ENCODE assay signal across 26 cellular contexts in genomic region chr4:14607578-14607977, GRCh38.
DNase-seq lines count a peak whose midpoint lies in the region; ATAC-seq and TF ChIP-seq lines count a peak whose summit lies in the region.
"Had no signal": no experiment of that assay in that cellular context is flagged by ENCODE, and none has a peak within 500 bp of the region (broad histone marks: within the 10 kb centered on the region; RNA-seq: fewer than 3 reads in every experiment).

No MANE protein-coding gene starts in this region.

- no peaks in the 10 kb centered on the region for H3K79me2 ChIP-seq in osteoblast (ENCODE audit: insufficient read depth, low read length)

- no peaks in the 10 kb centered on the region for H3K36me3 Mint-ChIP-seq in activated CD8-positive, alpha-beta T cell treated with anti-CD3 and anti-CD28 coated beads, Interleukin-2, amount 10 ng/mL, durations not matched to agents 7 days and 5 days (ENCODE audit: low read depth)
- no peaks in the 10 kb centered on the region for H3K36me3 Mint-ChIP-seq in activated CD4-positive, alpha-beta memory T cell treated with anti-CD3 and anti-CD28 coated beads for 36 hours
- H3K36me3 Mint-ChIP-seq: brain had no signal

- no peaks in the 10 kb centered on the region for H3K9me3 Mint-ChIP-seq in activated CD8-positive, alpha-beta T cell treated with anti-CD3 and anti-CD28 coated beads, Interleukin-2, amount 10 ng/mL, durations not matched to agents 7 days and 5 days (ENCODE audit: insufficient read depth)
- H3K9me3 Mint-ChIP-seq in activated CD4-positive, alpha-beta memory T cell treated with anti-CD3 and anti-CD28 coated beads for 36 hours: no peaks in the 10 kb centered on the region
- H3K9me3 Mint-ChIP-seq: activated CD8-positive, alpha-beta T cell treated with anti-CD3 and anti-CD28 coated beads for 36 hours; activated naive CD8-positive, alpha-beta T cell treated with anti-CD3 and anti-CD28 coated beads, Interleukin-2, amount 50 U/mL, for 24 hours; brain had no signal

- H4K20me1 ChIP-seq in osteoblast (ENCODE audit: insufficient read depth, low read length): no peaks in the 10 kb centered on the region

- intact Hi-C loops in activated CD4-positive, alpha-beta memory T cell treated with anti-CD3 and anti-CD28 coated beads for 36 hours (cut with micrococcal nuclease): no loop called here

- POLR2A ChIA-PET in activated CD8-positive, alpha-beta T cell treated with anti-CD3 and anti-CD28 coated beads, Interleukin-2, amount 10 ng/mL, durations not matched to agents 7 days and 5 days (lab: Charles Lee): no interaction called here
- POLR2A ChIA-PET in activated CD4-positive, alpha-beta memory T cell treated with anti-CD3 and anti-CD28 coated beads for 36 hours (lab: Charles Lee): no interaction called here

- H3K4me1 ChIP-seq in RWPE2 (ENCODE audit: insufficient read depth, poor library complexity, severe bottlenecking) (peaks cover 2% of the 10 kb centered on the region), osteoblast (ENCODE audit: insufficient read depth, low read length) (peaks cover 4% of the 10 kb centered on the region)
- H3K4me1 ChIP-seq: colonic mucosa, HAP-1, psoas muscle had no signal

- H3K27ac ChIP-seq in RWPE2 (ENCODE audit: poor library complexity, severe bottlenecking) (no peak overlapping the region), osteoblast (ENCODE audit: low read depth, low read length) (no peak overlapping the region)
- H3K27ac ChIP-seq: C4-2B, colonic mucosa, psoas muscle, skin epidermis had no signal

- CTCF ChIA-PET in activated CD8-positive, alpha-beta T cell treated with anti-CD3 and anti-CD28 coated beads, Interleukin-2, amount 10 ng/mL, durations not matched to agents 7 days and 5 days (lab: Charles Lee): no interaction called here
- CTCF ChIA-PET in activated CD4-positive, alpha-beta memory T cell treated with anti-CD3 and anti-CD28 coated beads for 36 hours (lab: Charles Lee): no interaction called here

- no peaks in the 10 kb centered on the region for H3K27me3 Mint-ChIP-seq in activated CD8-positive, alpha-beta T cell treated with anti-CD3 and anti-CD28 coated beads, Interleukin-2, amount 10 ng/mL, durations not matched to agents 7 days and 5 days (ENCODE audit: low read depth)
- H3K27me3 Mint-ChIP-seq in activated CD4-positive, alpha-beta memory T cell treated with anti-CD3 and anti-CD28 coated beads for 36 hours: no peaks in the 10 kb centered on the region
- H3K27me3 Mint-ChIP-seq: activated CD8-positive, alpha-beta T cell treated with anti-CD3 and anti-CD28 coated beads for 36 hours; brain had no signal

- H3K4me3 Mint-ChIP-seq in activated CD8-positive, alpha-beta T cell treated with anti-CD3 and anti-CD28 coated beads, Interleukin-2, amount 10 ng/mL, durations not matched to agents 7 days and 5 days: no peak overlapping the region
- no peak overlapping the region for H3K4me3 Mint-ChIP-seq in activated CD4-positive, alpha-beta memory T cell treated with anti-CD3 and anti-CD28 coated beads for 36 hours
- H3K4me3 Mint-ChIP-seq: activated CD8-positive, alpha-beta T cell treated with anti-CD3 and anti-CD28 coated beads for 36 hours; activated naive CD8-positive, alpha-beta T cell treated with anti-CD3 and anti-CD28 coated beads, Interleukin-2, amount 50 U/mL, for 24 hours; brain had no signal

- peak; percentile 87 for ATAC-seq in RWPE2 (ENCODE audit: low read depth)
- ATAC-seq in activated CD8-positive, alpha-beta T cell treated with anti-CD3 and anti-CD28 coated beads, Interleukin-2, amount 10 ng/mL, durations not matched to agents 7 days and 5 days: no peak
- ATAC-seq: activated CD8-positive, alpha-beta T cell treated with anti-CD3 and anti-CD28 coated beads for 36 hours; activated naive CD8-positive, alpha-beta T cell treated with anti-CD3 and anti-CD28 coated beads, Interleukin-2, amount 50 U/mL, for 24 hours; esophagus mucosa; psoas muscle had no signal

- no peaks in the 10 kb centered on the region for H3K4me1 Mint-ChIP-seq in activated CD8-positive, alpha-beta T cell treated with anti-CD3 and anti-CD28 coated beads, Interleukin-2, amount 10 ng/mL, durations not matched to agents 7 days and 5 days (ENCODE audit: low read depth)
- no peaks in the 10 kb centered on the region for H3K4me1 Mint-ChIP-seq in activated CD4-positive, alpha-beta memory T cell treated with anti-CD3 and anti-CD28 coated beads for 36 hours (ENCODE audit: low read depth)
- H3K4me1 Mint-ChIP-seq: activated naive CD8-positive, alpha-beta T cell treated with anti-CD3 and anti-CD28 coated beads, Interleukin-2, amount 50 U/mL, for 24 hours; brain had no signal

- H3K4me2 ChIP-seq in osteoblast (ENCODE audit: insufficient read depth, low read length): no peak overlapping the region

- no peak overlapping the region for H3K4me3 ChIP-seq in RWPE2 (ENCODE audit: severe bottlenecking)
- H3K4me3 ChIP-seq in osteoblast (ENCODE audit: insufficient read depth, low read length): no peak overlapping the region
- H3K4me3 ChIP-seq in MG63: no peak overlapping the region
- H3K4me3 ChIP-seq: colonic mucosa, HAP-1, psoas muscle, skin epidermis had no signal

- no peaks in the 10 kb centered on the region for H3K27me3 ChIP-seq in RWPE2 (ENCODE audit: insufficient read depth, poor library complexity, severe bottlenecking)
- H3K27me3 ChIP-seq in osteoblast (ENCODE audit: insufficient read depth, low read length): no peaks in the 10 kb centered on the region
- no peaks in the 10 kb centered on the region for H3K27me3 ChIP-seq in MG63
- H3K27me3 ChIP-seq: colonic mucosa had no signal

- DNase-seq in EL (peak; percentile 59), RWPE2 (ENCODE audit: low spot score) (no peak), fibroblast of gingiva (ENCODE audit: low read depth) (peak; percentile 50), osteoblast (ENCODE audit: insufficient read length, low spot score, missing footprints) (peak; percentile 47), MG63 (no peak), MV-4-11 (lab: John Stamatoyannopoulos, UW) (no peak)
- no peak for DNase-seq in activated CD8-positive, alpha-beta T cell treated with anti-CD3 and anti-CD28 coated beads, Interleukin-2, amount 10 ng/mL, durations not matched to agents 7 days and 5 days
- DNase-seq in activated CD4-positive, alpha-beta memory T cell treated with anti-CD3 and anti-CD28 coated beads for 36 hours: no peak
- DNase-seq: activated CD4-positive, CD25-positive, alpha-beta regulatory T cell; activated CD8-positive, alpha-beta T cell treated with anti-CD3 and anti-CD28 coated beads for 36 hours; activated effector memory CD4-positive, alpha-beta T cell treated with anti-CD3 and anti-CD28 coated beads, Interleukin-2, amount 50 U/mL, for 16 hours; activated naive CD8-positive, alpha-beta T cell treated with anti-CD3 and anti-CD28 coated beads, Interleukin-2, amount 50 U/mL, for 24 hours; activated T-cell treated with anti-CD3 and anti-CD28 coated beads for 4 hours; colonic mucosa; effector memory CD4-positive, alpha-beta T cell; NCI-H2107; NCI-H446 treated with DMSO at 0.1 percent for 48 hours; psoas muscle; SHP77 treated with DMSO at 0.1 percent for 48 hours; stimulated activated CD4-positive, alpha-beta T cell treated with anti-CD3 and anti-CD28 coated beads, Interleukin-1b, Interleukin-23, amount 100 ng/mL, for 48 hours; SW 1271 had no signal

- no peaks in the 10 kb centered on the region for H3K36me3 ChIP-seq in RWPE2 (ENCODE audit: low read depth)
- H3K36me3 ChIP-seq in osteoblast (ENCODE audit: insufficient read depth, low read length): no peaks in the 10 kb centered on the region
- no peaks in the 10 kb centered on the region for H3K36me3 ChIP-seq in MG63
- H3K36me3 ChIP-seq: colonic mucosa, HAP-1 had no signal

- H3K9me3 ChIP-seq in RWPE2 (ENCODE audit: severe bottlenecking): no peaks in the 10 kb centered on the region
- H3K9me3 ChIP-seq in osteoblast (ENCODE audit: low read depth, low read length): no peaks in the 10 kb centered on the region
- H3K9me3 ChIP-seq in MG63: no peaks in the 10 kb centered on the region
- H3K9me3 ChIP-seq: colonic mucosa, HAP-1, psoas muscle had no signal

- TF ChIP-seq CTCF in RWPE2 (IDR thresholded peaks at IDR 0.05; ENCODE audit: poor library complexity, severe bottlenecking) (no peak), osteoblast (IDR thresholded peaks at IDR 0.05; ENCODE audit: extremely low read depth, low read depth, low read length) (no peak)

- H3K27ac Mint-ChIP-seq in activated CD8-positive, alpha-beta T cell treated with anti-CD3 and anti-CD28 coated beads, Interleukin-2, amount 10 ng/mL, durations not matched to agents 7 days and 5 days: no peak overlapping the region
- H3K27ac Mint-ChIP-seq in activated CD4-positive, alpha-beta memory T cell treated with anti-CD3 and anti-CD28 coated beads for 36 hours: no peak overlapping the region
- H3K27ac Mint-ChIP-seq: activated CD8-positive, alpha-beta T cell treated with anti-CD3 and anti-CD28 coated beads for 36 hours; activated naive CD8-positive, alpha-beta T cell treated with anti-CD3 and anti-CD28 coated beads, Interleukin-2, amount 50 U/mL, for 24 hours; brain had no signal

- no peak overlapping the region for H2AFZ ChIP-seq in osteoblast (ENCODE audit: low read length)

Comparison
In these comparisons a context has a peak if more than half of its experiments do, and no peak if none do; other contexts are left out.
1. DNase-seq: peak in EL (single experiment), fibroblast of gingiva (single experiment) and osteoblast (single experiment); none in RWPE2 (single experiment), MG63 (single experiment), activated CD8-positive, alpha-beta T cell treated with anti-CD3 and anti-CD28 coated beads, Interleukin-2, amount 10 ng/mL, durations not matched to agents 7 days and 5 days (single experiment), MV-4-11 (single experiment) and activated CD4-positive, alpha-beta memory T cell treated with anti-CD3 and anti-CD28 coated beads for 36 hours (single experiment).